ENCODE assay signal across 5 cellular contexts in the genomic region with DNA sequence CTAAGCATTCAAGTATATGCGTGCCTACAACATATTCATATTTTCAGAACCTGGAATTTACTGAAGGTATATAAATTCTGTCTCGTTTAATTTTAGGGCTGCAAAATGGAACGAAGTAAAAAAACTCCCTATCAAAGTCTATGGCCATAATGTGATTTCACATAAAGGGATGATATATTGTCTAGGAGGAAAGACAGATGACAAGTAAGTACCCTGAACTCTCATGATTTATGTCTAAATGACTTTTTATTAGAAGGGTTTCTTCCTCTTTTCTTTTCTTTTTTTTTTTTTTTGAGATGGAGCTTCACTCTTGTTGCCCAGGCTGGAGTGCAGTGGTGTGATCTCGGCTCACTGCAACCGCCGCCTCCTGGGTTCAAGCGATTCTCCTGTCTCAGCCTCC. TPM values are rescaled to one million over a fixed set of nuclear protein-coding genes. Genes with fewer than 3 reads are reported as not detected.
"Had no signal": no experiment of that assay in that cellular context is flagged by ENCODE, and none has a peak within 500 bp of the region (broad histone marks: within the 10 kb centered on the region; RNA-seq: fewer than 3 reads in every experiment).

No MANE protein-coding gene starts in this region.

RNA-seq across cellular contexts. Expression of a gene that starts 5.3 kb away (rescaled TPM):
- total RNA-seq: activated CD4-positive, alpha-beta memory T cell treated with anti-CD3 and anti-CD28 coated beads, Interleukin-2, amount 10 ng/mL, durations not matched to agents 7 days and 5 days; activated naive CD4-positive, alpha-beta T cell treated with anti-CD3 and anti-CD28 coated beads, Interleukin-2, amount 50 U/mL, for 72 hours; bronchial epithelial cell; T-helper 2 cell treated with Interferon-gamma antibody and Interleukin-4, amounts not matched to agents 100 ng/mL and 5 ng/mL, for 36 hours; WTC11 had no signal
